Comparison of ENCODE assay signal across 1 cellular context in genomic region chr20:56928007-56928406, GRCh38.
TF ChIP-seq lines count a peak whose summit lies in the region.

No MANE protein-coding gene starts in this region.

TF ChIP-seq in GM23338, 12 proteins besides CTCF, POLR2A, EP300 and RAD21 (continued from another document):
- TF ChIP-seq, protein P1, sequence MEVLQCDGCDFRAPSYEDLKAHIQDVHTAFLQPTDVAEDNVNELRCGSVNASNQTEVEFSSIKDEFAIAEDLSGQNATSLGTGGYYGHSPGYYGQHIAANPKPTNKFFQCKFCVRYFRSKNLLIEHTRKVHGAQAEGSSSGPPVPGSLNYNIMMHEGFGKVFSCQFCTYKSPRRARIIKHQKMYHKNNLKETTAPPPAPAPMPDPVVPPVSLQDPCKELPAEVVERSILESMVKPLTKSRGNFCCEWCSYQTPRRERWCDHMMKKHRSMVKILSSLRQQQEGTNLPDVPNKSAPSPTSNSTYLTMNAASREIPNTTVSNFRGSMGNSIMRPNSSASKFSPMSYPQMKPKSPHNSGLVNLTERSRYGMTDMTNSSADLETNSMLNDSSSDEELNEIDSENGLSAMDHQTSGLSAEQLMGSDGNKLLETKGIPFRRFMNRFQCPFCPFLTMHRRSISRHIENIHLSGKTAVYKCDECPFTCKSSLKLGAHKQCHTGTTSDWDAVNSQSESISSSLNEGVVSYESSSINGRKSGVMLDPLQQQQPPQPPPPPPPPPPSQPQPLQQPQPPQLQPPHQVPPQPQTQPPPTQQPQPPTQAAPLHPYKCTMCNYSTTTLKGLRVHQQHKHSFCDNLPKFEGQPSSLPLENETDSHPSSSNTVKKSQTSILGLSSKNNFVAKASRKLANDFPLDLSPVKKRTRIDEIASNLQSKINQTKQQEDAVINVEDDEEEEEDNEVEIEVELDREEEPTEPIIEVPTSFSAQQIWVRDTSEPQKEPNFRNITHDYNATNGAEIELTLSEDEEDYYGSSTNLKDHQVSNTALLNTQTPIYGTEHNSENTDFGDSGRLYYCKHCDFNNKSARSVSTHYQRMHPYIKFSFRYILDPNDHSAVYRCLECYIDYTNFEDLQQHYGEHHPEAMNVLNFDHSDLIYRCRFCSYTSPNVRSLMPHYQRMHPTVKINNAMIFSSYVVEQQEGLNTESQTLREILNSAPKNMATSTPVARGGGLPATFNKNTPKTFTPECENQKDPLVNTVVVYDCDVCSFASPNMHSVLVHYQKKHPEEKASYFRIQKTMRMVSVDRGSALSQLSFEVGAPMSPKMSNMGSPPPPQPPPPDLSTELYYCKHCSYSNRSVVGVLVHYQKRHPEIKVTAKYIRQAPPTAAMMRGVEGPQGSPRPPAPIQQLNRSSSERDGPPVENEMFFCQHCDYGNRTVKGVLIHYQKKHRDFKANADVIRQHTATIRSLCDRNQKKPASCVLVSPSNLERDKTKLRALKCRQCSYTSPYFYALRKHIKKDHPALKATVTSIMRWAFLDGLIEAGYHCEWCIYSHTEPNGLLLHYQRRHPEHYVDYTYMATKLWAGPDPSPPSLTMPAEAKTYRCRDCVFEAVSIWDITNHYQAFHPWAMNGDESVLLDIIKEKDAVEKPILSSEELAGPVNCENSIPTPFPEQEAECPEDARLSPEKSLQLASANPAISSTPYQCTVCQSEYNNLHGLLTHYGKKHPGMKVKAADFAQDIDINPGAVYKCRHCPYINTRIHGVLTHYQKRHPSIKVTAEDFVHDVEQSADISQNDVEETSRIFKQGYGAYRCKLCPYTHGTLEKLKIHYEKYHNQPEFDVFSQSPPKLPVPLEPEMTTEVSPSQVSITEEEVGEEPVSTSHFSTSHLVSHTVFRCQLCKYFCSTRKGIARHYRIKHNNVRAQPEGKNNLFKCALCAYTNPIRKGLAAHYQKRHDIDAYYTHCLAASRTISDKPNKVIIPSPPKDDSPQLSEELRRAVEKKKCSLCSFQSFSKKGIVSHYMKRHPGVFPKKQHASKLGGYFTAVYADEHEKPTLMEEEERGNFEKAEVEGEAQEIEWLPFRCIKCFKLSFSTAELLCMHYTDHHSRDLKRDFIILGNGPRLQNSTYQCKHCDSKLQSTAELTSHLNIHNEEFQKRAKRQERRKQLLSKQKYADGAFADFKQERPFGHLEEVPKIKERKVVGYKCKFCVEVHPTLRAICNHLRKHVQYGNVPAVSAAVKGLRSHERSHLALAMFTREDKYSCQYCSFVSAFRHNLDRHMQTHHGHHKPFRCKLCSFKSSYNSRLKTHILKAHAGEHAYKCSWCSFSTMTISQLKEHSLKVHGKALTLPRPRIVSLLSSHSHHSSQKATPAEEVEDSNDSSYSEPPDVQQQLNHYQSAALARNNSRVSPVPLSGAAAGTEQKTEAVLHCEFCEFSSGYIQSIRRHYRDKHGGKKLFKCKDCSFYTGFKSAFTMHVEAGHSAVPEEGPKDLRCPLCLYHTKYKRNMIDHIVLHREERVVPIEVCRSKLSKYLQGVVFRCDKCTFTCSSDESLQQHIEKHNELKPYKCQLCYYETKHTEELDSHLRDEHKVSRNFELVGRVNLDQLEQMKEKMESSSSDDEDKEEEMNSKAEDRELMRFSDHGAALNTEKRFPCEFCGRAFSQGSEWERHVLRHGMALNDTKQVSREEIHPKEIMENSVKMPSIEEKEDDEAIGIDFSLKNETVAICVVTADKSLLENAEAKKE (CRISPR knock-in tag; IDR thresholded peaks at IDR 0.05): no peak
- TF ChIP-seq CREB1 (CRISPR knock-in tag; IDR thresholded peaks at IDR 0.05; ENCODE audit: low read depth) (no peak), STAT1 (IDR thresholded peaks at IDR 0.05; ENCODE audit: unreplicated experiment) (no peak), NANOG (IDR thresholded peaks at IDR 0.05; ENCODE audit: borderline replicate concordance) (no peak), EZH2phosphoT487 (IDR thresholded peaks at IDR 0.05; ENCODE audit: unreplicated experiment) (no peak), JUNB (IDR thresholded peaks at IDR 0.05; ENCODE audit: unreplicated experiment) (no peak), ZNF114 (CRISPR knock-in tag; IDR thresholded peaks at IDR 0.05) (no peak)
